1 cellular context compared by ENCODE assay signal in genomic region chr12:19688489-19688888, GRCh38.
TF ChIP-seq lines count a peak whose summit lies in the region.

No MANE protein-coding gene starts in this region.

TF ChIP-seq in IMR-90, 13 proteins besides CTCF, POLR2A, EP300 and RAD21 (continued from another document):
- TF ChIP-seq ELK1 (IDR thresholded peaks at IDR 0.05; ENCODE audit: borderline replicate concordance, low read depth, low read length) (no peak), MAZ (IDR thresholded peaks at IDR 0.05; ENCODE audit: borderline replicate concordance, low read depth, low read length) (no peak), BHLHE40 (IDR thresholded peaks at IDR 0.05; ENCODE audit: low read depth, low read length) (no peak), NFE2L2 (IDR thresholded peaks at IDR 0.05; ENCODE audit: low read depth, low read length) (no peak), MAFK (IDR thresholded peaks at IDR 0.05; ENCODE audit: low read depth, low read length) (no peak)
- TF ChIP-seq, protein P1, sequence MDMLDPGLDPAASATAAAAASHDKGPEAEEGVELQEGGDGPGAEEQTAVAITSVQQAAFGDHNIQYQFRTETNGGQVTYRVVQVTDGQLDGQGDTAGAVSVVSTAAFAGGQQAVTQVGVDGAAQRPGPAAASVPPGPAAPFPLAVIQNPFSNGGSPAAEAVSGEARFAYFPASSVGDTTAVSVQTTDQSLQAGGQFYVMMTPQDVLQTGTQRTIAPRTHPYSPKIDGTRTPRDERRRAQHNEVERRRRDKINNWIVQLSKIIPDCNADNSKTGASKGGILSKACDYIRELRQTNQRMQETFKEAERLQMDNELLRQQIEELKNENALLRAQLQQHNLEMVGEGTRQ (IDR thresholded peaks at IDR 0.05; ENCODE audit: low read depth, low read length), result no peak
